ENCODE assay signal across 12 cellular contexts in genomic region chr2:214481204-214481603, GRCh38.
DNase-seq lines count a peak whose midpoint lies in the region; ATAC-seq and TF ChIP-seq lines count a peak whose summit lies in the region.
"Had no signal": no experiment of that assay in that cellular context is flagged by ENCODE, and none has a peak within 500 bp of the region (broad histone marks: within the 10 kb centered on the region; RNA-seq: fewer than 3 reads in every experiment).

No MANE protein-coding gene starts in this region.

- no peaks in the 10 kb centered on the region for H3K27me3 ChIP-seq in heart right ventricle
- H3K27me3 ChIP-seq: suprapubic skin had no signal

- TF ChIP-seq CTCF in heart right ventricle (IDR thresholded peaks at IDR 0.05) (no peak), WTC11 (IDR thresholded peaks at IDR 0.05) (no peak)

- H3K27me3 Mint-ChIP-seq in WTC11 (ENCODE audit: low read depth): no peaks in the 10 kb centered on the region

- no peak overlapping the region for H3K4me3 ChIP-seq in heart right ventricle
- H3K4me3 ChIP-seq: PC-9, suprapubic skin had no signal

- no peaks in the 10 kb centered on the region for H3K36me3 Mint-ChIP-seq in WTC11

- H3K4me3 Mint-ChIP-seq in WTC11: no peak overlapping the region
- H3K4me3 Mint-ChIP-seq: activated CD8-positive, alpha-beta T cell treated with anti-CD3 and anti-CD28 coated beads, Interleukin-2, amount 10 ng/mL, durations not matched to agents 7 days and 5 days had no signal

- H3K4me1 Mint-ChIP-seq in WTC11: peaks cover 4% of the 10 kb centered on the region

- H3K9me3 Mint-ChIP-seq in WTC11: no peaks in the 10 kb centered on the region

- H3K9me3 ChIP-seq in heart right ventricle: no peaks in the 10 kb centered on the region
- H3K9me3 ChIP-seq: suprapubic skin had no signal

- 0 to 3% methylated on average over 1 of the region's 1 CpG for WGBS in heart right ventricle, 2 donors

- peak; percentile 80 to 95 (median 88) for ATAC-seq in heart right ventricle
- ATAC-seq in WTC11: no peak
- ATAC-seq: activated CD8-positive, alpha-beta T cell treated with anti-CD3 and anti-CD28 coated beads, Interleukin-2, amount 10 ng/mL, durations not matched to agents 7 days and 5 days had no signal

- no peaks in the 10 kb centered on the region for H3K36me3 ChIP-seq in heart right ventricle
- H3K36me3 ChIP-seq: suprapubic skin had no signal

- intact Hi-C loops in heart right ventricle (cut with DNase I): no loop called here

- peaks cover 0 to 25% (median 5%) of the 10 kb centered on the region in 9 donors for H3K4me1 ChIP-seq in heart right ventricle
- H3K4me1 ChIP-seq: suprapubic skin had no signal

- H3K27ac Mint-ChIP-seq in WTC11: no peak overlapping the region
- H3K27ac Mint-ChIP-seq: activated CD8-positive, alpha-beta T cell treated with anti-CD3 and anti-CD28 coated beads, Interleukin-2, amount 10 ng/mL, durations not matched to agents 7 days and 5 days had no signal

- peak in 2 of 3 experiments; percentile 23 to 61 for DNase-seq in NCI-H1417 (lab: John Stamatoyannopoulos, UW)
- no peak for DNase-seq in NCI-H1417 treated with DMSO at 0.1 percent for 48 hours (lab: John Stamatoyannopoulos, UW)
- DNase-seq in SHP77 (lab: John Stamatoyannopoulos, UW): peak; percentile 48 to 64
- no peak for DNase-seq in heart right ventricle
- peak; percentile 43 for DNase-seq in stromal cell of bone marrow (ENCODE audit: low read depth)
- DNase-seq in WTC11 (ENCODE audit: low spot score): no peak
- no peak for DNase-seq in NK-92 treated with Interleukin-12 subunit alpha and Interleukin-12 subunit beta, amount 100 ng/mL, for 24 hours (lab: John Stamatoyannopoulos, UW)
- DNase-seq in MV-4-11 (lab: John Stamatoyannopoulos, UW): no peak
- DNase-seq: 8988T; activated CD8-positive, alpha-beta T cell treated with anti-CD3 and anti-CD28 coated beads, Interleukin-2, amount 10 ng/mL, durations not matched to agents 7 days and 5 days; PC-9 had no signal

- H3K27ac ChIP-seq in heart right ventricle: peak overlapping the region in 7 of 10 donors; percentile 27 to 82 (median 59)
- H3K27ac ChIP-seq: PC-9, suprapubic skin had no signal

- CTCF ChIA-PET in WTC11 (lab: Charles Lee): no interaction called here

- POLR2A ChIA-PET in WTC11 (lab: Charles Lee): no interaction called here

TF ChIP-seq in WTC11, 78 proteins besides CTCF, POLR2A, EP300 and RAD21:
- TF ChIP-seq SMAD3 (CRISPR knock-in tag; IDR thresholded peaks at IDR 0.05; ENCODE audit: borderline replicate concordance) (no peak), EMX1 (CRISPR knock-in tag; IDR thresholded peaks at IDR 0.05) (no peak), HMGA2 (CRISPR knock-in tag; IDR thresholded peaks at IDR 0.05) (no peak), ATF6 (CRISPR knock-in tag; IDR thresholded peaks at IDR 0.05) (no peak), FOXJ3 (CRISPR knock-in tag; IDR thresholded peaks at IDR 0.05; ENCODE audit: borderline replicate concordance) (no peak), ZNF219 (CRISPR knock-in tag; IDR thresholded peaks at IDR 0.05; ENCODE audit: borderline replicate concordance) (no peak), NFATC4 (CRISPR knock-in tag; IDR thresholded peaks at IDR 0.05) (no peak), CREB1 (CRISPR knock-in tag; IDR thresholded peaks at IDR 0.05) (no peak), AR (CRISPR knock-in tag; IDR thresholded peaks at IDR 0.05) (no peak), STAT6 (CRISPR knock-in tag; conservative IDR thresholded peaks at IDR 0.05; ENCODE audit: low read depth) (no peak), ZNF423 (CRISPR knock-in tag; IDR thresholded peaks at IDR 0.05) (no peak)

Comparison
In these comparisons a context has a peak if more than half of its experiments do, and no peak if none do; other contexts are left out.
1. DNase-seq: peak in NCI-H1417 (2 of 3), SHP77 (2 of 2) and stromal cell of bone marrow (single experiment); none in NCI-H1417 treated with DMSO at 0.1 percent for 48 hours (single experiment), heart right ventricle (0 of 2), WTC11 (single experiment), NK-92 treated with Interleukin-12 subunit alpha and Interleukin-12 subunit beta, amount 100 ng/mL, for 24 hours (single experiment) and MV-4-11 (single experiment).